8 cellular contexts compared by ENCODE assay signal in genomic region chr7:75642810-75643486, GRCh38.
A peak's percentile ranks its signal among the peaks of the same experiment; 100 is the strongest.
DNase-seq lines count a peak whose midpoint lies in the region; ATAC-seq and TF ChIP-seq lines count a peak whose summit lies in the region.

No MANE protein-coding gene starts in this region.

- DNase-seq in GM10266 (ENCODE audit: extremely low spot score) (peak; percentile 80), T-helper 2 cell (peak; percentile 15 to 84 (median 44)), astrocyte of the cerebellum (ENCODE audit: low read depth) (peak; percentile 29), kidney epithelial cell (ENCODE audit: low read depth) (no peak), cortex of kidney (lab: John Stamatoyannopoulos, UW) (no peak)
- peak; percentile 24 to 31 (median 30) for DNase-seq in stimulated activated CD4-positive, alpha-beta T cell treated with anti-CD3 and anti-CD28 coated beads, TNF-alpha, amount 100 ng/mL, for 1 hour (ENCODE audit: low read depth in 3 of 3, low spot score in 1 of 3)

- no peaks in the 10 kb centered on the region for H3K27me3 ChIP-seq in kidney epithelial cell (ENCODE audit: control insufficient read depth, insufficient read depth, low read length)

- in situ Hi-C loops in astrocyte of the cerebellum (cut with HindIII; ENCODE audit: low sequenced_read_pairs), result no loop called here

- no peaks in the 10 kb centered on the region for H3K36me3 ChIP-seq in kidney epithelial cell (ENCODE audit: control insufficient read depth, insufficient read depth, low read length)

- H3K4me3 ChIP-seq in astrocyte of the cerebellum (ENCODE audit: low read depth, low read length) (no peak overlapping the region), kidney epithelial cell (ENCODE audit: low read depth, low read length) (no peak overlapping the region)

- peak; percentile 78 for TF ChIP-seq CTCF in GM10266 (IDR thresholded peaks at IDR 0.05; ENCODE audit: control insufficient read depth, insufficient read depth, low read depth, missing control alignments)
- peak; percentile 79 for TF ChIP-seq CTCF in astrocyte of the cerebellum (IDR thresholded peaks at IDR 0.05; ENCODE audit: low read depth, low read length, missing control alignments)
- TF ChIP-seq CTCF in kidney epithelial cell (IDR thresholded peaks at IDR 0.05; ENCODE audit: insufficient read depth, low read length, poor library complexity, severe bottlenecking), result peak; percentile 63

- no peak for TF ChIP-seq EP300 in Ishikawa (IDR thresholded peaks at IDR 0.05; ENCODE audit: borderline replicate concordance)

- no peak for ATAC-seq in HG03432 (IDR thresholded peaks at IDR 0.05; ENCODE audit: unreplicated experiment)

- peak; percentile 92 for TF ChIP-seq RAD21 in Ishikawa (IDR thresholded peaks at IDR 0.05; ENCODE audit: low read depth)

TF ChIP-seq in Ishikawa, 13 proteins besides CTCF, POLR2A, EP300 and RAD21:
- TF ChIP-seq CEBPB (IDR thresholded peaks at IDR 0.05) (no peak), TCF12 (IDR thresholded peaks at IDR 0.05; ENCODE audit: low read depth) (no peak), CREB1 (IDR thresholded peaks at IDR 0.05; ENCODE audit: low read depth) (no peak), USF1 (IDR thresholded peaks at IDR 0.05) (no peak), EGR1 (IDR thresholded peaks at IDR 0.05) (no peak), ZBTB7A (IDR thresholded peaks at IDR 0.05; ENCODE audit: low read depth) (no peak), TEAD4 (IDR thresholded peaks at IDR 0.05) (no peak), YY1 (IDR thresholded peaks at IDR 0.05; ENCODE audit: low read depth) (no peak), NFIC (IDR thresholded peaks at IDR 0.05) (no peak), TAF1 (IDR thresholded peaks at IDR 0.05; ENCODE audit: low read depth) (no peak), REST (IDR thresholded peaks at IDR 0.05; ENCODE audit: low read depth) (no peak)

Comparison
In these comparisons a context has a peak if more than half of its experiments do, and no peak if none do; other contexts are left out.
1. DNase-seq: peak in GM10266 (single experiment), T-helper 2 cell (5 of 5), astrocyte of the cerebellum (single experiment) and stimulated activated CD4-positive, alpha-beta T cell treated with anti-CD3 and anti-CD28 coated beads, TNF-alpha, amount 100 ng/mL, for 1 hour (3 of 3); none in kidney epithelial cell (single experiment) and cortex of kidney (single experiment).
2. Peak in every context shown above with its lines, with median percentiles within 50 percentile points of each other: CTCF ChIP-seq.